Comparison of ENCODE assay signal across 1 cellular context in the genomic region with DNA sequence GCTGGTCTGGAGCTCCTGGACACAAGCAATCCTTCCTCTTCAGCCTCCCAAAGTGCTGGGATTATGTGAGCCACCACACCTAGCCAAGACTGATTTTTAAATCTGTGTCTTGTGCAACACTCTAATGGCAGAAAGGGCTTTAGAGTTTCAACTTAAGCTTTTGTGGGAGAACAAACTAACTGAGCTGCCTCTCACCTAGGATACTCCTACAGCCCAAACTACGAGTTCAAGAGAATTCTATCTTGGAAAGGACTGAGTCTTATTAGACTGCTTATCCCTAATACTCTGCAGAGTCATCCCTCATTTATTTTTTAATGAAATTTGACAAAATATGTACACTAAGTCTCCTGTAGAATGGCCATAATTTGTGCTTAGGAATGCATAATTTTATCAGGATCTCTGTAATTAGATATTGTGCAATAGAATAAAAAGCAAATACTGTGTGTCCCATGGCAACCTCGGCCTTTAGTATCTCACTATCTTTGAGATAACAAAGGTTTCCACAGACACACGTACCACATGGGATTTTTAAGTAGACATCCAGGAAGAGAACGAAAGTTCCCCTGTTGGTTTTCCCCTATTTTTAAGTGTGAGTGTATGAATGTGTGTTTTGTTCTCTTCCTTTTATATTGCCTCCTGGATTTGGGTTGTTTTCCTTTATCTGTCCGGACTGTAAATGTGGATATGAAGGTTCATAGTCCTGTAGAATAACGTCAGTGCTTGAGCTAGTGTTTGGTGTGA.
TF ChIP-seq lines count a peak whose summit lies in the region.

No MANE protein-coding gene starts in this region.

TF ChIP-seq in HepG2, 621 proteins besides CTCF, POLR2A, EP300 and RAD21 (continued from another document):
- TF ChIP-seq FOXP4 (CRISPR knock-in tag; IDR thresholded peaks at IDR 0.05) (peak; percentile 45; the same call in 1 of the 2 replicates), ZIK1 (CRISPR knock-in tag; IDR thresholded peaks at IDR 0.05; ENCODE audit: borderline replicate concordance, low read depth) (no peak), MLX (CRISPR knock-in tag; IDR thresholded peaks at IDR 0.05) (peak; percentile 20; the same call in 1 of the 2 replicates), TEF (CRISPR knock-in tag; IDR thresholded peaks at IDR 0.05) (no peak), NFAT5 (CRISPR knock-in tag; IDR thresholded peaks at IDR 0.05) (no peak), CBX1 (IDR thresholded peaks at IDR 0.05; ENCODE audit: low read depth) (no peak), ZNF550 (CRISPR knock-in tag; IDR thresholded peaks at IDR 0.05; ENCODE audit: borderline replicate concordance) (no peak), ATF7-NPFF (CRISPR knock-in tag; IDR thresholded peaks at IDR 0.05; ENCODE audit: low read depth) (no peak), PREB (CRISPR knock-in tag; IDR thresholded peaks at IDR 0.05) (no peak), FOXP1 (IDR thresholded peaks at IDR 0.05) (no peak), FOXP1 (CRISPR knock-in tag; IDR thresholded peaks at IDR 0.05) (peak; percentile 22; the same call in 1 of the 2 replicates), POLR2AphosphoS5 (IDR thresholded peaks at IDR 0.05; ENCODE audit: low read depth, low read length) (no peak), YEATS2 (CRISPR knock-in tag; IDR thresholded peaks at IDR 0.05; ENCODE audit: borderline replicate concordance) (no peak), JUNB (CRISPR knock-in tag; IDR thresholded peaks at IDR 0.05; ENCODE audit: borderline replicate concordance) (no peak), ZKSCAN8 (CRISPR knock-in tag; IDR thresholded peaks at IDR 0.05; ENCODE audit: borderline replicate concordance) (no peak), SOX5 (CRISPR knock-in tag; IDR thresholded peaks at IDR 0.05; ENCODE audit: borderline replicate concordance) (peak; percentile 65; the same call in 1 of the 2 replicates), ZSCAN22 (CRISPR knock-in tag; IDR thresholded peaks at IDR 0.05) (no peak), ZNF546 (CRISPR knock-in tag; conservative IDR thresholded peaks at IDR 0.05) (no peak), IKZF4 (CRISPR knock-in tag; IDR thresholded peaks at IDR 0.05; ENCODE audit: borderline replicate concordance, low read depth, not compliant biosample characterization) (no peak), HIVEP1 (CRISPR knock-in tag; IDR thresholded peaks at IDR 0.05) (no peak), CEBPG (CRISPR knock-in tag; IDR thresholded peaks at IDR 0.05) (peak; percentile 84), GATAD2A (CRISPR knock-in tag; IDR thresholded peaks at IDR 0.05) (peak; percentile 48), KMT2A (CRISPR knock-in tag; IDR thresholded peaks at IDR 0.05) (no peak), TCF7 (IDR thresholded peaks at IDR 0.05; ENCODE audit: low read depth) (peak; percentile 27; the same call in 1 of the 2 replicates), ZFP41 (CRISPR knock-in tag; IDR thresholded peaks at IDR 0.05; ENCODE audit: borderline replicate concordance) (no peak), ZBTB7B (CRISPR knock-in tag; IDR thresholded peaks at IDR 0.05) (no peak), ZNF382 (CRISPR knock-in tag; IDR thresholded peaks at IDR 0.05; ENCODE audit: borderline replicate concordance) (no peak)
- TF ChIP-seq, protein P1, sequence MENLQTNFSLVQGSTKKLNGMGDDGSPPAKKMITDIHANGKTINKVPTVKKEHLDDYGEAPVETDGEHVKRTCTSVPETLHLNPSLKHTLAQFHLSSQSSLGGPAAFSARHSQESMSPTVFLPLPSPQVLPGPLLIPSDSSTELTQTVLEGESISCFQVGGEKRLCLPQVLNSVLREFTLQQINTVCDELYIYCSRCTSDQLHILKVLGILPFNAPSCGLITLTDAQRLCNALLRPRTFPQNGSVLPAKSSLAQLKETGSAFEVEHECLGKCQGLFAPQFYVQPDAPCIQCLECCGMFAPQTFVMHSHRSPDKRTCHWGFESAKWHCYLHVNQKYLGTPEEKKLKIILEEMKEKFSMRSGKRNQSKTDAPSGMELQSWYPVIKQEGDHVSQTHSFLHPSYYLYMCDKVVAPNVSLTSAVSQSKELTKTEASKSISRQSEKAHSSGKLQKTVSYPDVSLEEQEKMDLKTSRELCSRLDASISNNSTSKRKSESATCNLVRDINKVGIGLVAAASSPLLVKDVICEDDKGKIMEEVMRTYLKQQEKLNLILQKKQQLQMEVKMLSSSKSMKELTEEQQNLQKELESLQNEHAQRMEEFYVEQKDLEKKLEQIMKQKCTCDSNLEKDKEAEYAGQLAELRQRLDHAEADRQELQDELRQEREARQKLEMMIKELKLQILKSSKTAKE (CRISPR knock-in tag; IDR thresholded peaks at IDR 0.05; ENCODE audit: borderline replicate concordance), result 0 out of 2 replicates have a peak, but pooled peaks have one; percentile 34
- TF ChIP-seq, protein P2, sequence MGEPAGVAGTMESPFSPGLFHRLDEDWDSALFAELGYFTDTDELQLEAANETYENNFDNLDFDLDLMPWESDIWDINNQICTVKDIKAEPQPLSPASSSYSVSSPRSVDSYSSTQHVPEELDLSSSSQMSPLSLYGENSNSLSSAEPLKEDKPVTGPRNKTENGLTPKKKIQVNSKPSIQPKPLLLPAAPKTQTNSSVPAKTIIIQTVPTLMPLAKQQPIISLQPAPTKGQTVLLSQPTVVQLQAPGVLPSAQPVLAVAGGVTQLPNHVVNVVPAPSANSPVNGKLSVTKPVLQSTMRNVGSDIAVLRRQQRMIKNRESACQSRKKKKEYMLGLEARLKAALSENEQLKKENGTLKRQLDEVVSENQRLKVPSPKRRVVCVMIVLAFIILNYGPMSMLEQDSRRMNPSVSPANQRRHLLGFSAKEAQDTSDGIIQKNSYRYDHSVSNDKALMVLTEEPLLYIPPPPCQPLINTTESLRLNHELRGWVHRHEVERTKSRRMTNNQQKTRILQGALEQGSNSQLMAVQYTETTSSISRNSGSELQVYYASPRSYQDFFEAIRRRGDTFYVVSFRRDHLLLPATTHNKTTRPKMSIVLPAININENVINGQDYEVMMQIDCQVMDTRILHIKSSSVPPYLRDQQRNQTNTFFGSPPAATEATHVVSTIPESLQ (CRISPR knock-in tag; conservative IDR thresholded peaks at IDR 0.05), result no peak
- TF ChIP-seq, protein P3, sequence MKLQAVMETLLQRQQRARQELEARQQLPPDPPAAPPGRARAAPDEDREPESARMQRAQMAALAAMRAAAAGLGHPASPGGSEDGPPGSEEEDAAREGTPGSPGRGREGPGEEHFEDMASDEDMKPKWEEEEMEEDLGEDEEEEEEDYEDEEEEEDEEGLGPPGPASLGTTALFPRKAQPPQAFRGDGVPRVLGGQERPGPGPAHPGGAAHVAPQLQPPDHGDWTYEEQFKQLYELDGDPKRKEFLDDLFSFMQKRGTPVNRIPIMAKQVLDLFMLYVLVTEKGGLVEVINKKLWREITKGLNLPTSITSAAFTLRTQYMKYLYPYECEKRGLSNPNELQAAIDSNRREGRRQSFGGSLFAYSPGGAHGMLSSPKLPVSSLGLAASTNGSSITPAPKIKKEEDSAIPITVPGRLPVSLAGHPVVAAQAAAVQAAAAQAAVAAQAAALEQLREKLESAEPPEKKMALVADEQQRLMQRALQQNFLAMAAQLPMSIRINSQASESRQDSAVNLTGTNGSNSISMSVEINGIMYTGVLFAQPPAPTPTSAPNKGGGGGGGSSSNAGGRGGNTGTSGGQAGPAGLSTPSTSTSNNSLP (IDR thresholded peaks at IDR 0.05; ENCODE audit: low read depth, low read length), result peak; percentile 90
